ENCODE assay signal across 1 cellular context in genomic region chr21:45528981-45529784, GRCh38.
A peak's percentile ranks its signal among the peaks of the same experiment; 100 is the strongest.
TF ChIP-seq lines count a peak whose summit lies in the region.

No MANE protein-coding gene starts in this region.

TF ChIP-seq in HepG2, 621 proteins besides CTCF, POLR2A, EP300 and RAD21 (continued from another document and continues in another):
- TF ChIP-seq, protein P1, sequence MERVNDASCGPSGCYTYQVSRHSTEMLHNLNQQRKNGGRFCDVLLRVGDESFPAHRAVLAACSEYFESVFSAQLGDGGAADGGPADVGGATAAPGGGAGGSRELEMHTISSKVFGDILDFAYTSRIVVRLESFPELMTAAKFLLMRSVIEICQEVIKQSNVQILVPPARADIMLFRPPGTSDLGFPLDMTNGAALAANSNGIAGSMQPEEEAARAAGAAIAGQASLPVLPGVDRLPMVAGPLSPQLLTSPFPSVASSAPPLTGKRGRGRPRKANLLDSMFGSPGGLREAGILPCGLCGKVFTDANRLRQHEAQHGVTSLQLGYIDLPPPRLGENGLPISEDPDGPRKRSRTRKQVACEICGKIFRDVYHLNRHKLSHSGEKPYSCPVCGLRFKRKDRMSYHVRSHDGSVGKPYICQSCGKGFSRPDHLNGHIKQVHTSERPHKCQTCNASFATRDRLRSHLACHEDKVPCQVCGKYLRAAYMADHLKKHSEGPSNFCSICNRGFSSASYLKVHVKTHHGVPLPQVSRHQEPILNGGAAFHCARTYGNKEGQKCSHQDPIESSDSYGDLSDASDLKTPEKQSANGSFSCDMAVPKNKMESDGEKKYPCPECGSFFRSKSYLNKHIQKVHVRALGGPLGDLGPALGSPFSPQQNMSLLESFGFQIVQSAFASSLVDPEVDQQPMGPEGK (CRISPR knock-in tag; IDR thresholded peaks at IDR 0.05), result peak; percentile 62; the same call in 1 of the 2 replicates
- TF ChIP-seq ZNF274 (CRISPR knock-in tag; IDR thresholded peaks at IDR 0.05) (no peak), KAT7 (CRISPR knock-in tag; IDR thresholded peaks at IDR 0.05; ENCODE audit: borderline replicate concordance) (no peak), RERE (CRISPR knock-in tag; IDR thresholded peaks at IDR 0.05; ENCODE audit: low read depth) (no peak), TBX3 (IDR thresholded peaks at IDR 0.05; ENCODE audit: borderline replicate concordance) (0 out of 2 replicates have a peak, but pooled peaks have one; percentile 11), ZNF691 (CRISPR knock-in tag; IDR thresholded peaks at IDR 0.05; ENCODE audit: borderline replicate concordance, low read depth) (peak; percentile 81; the same call in 1 of the 2 replicates), ZMYM2 (CRISPR knock-in tag; IDR thresholded peaks at IDR 0.05) (peak; percentile 37; the same call in 1 of the 2 replicates), ZNF678 (CRISPR knock-in tag; IDR thresholded peaks at IDR 0.05) (no peak; the same call in 1 of the 2 replicates), DNMT3B (CRISPR knock-in tag; conservative IDR thresholded peaks at IDR 0.05) (no peak), KDM6A (CRISPR knock-in tag; IDR thresholded peaks at IDR 0.05; ENCODE audit: low read depth) (peak; percentile 65; the same call in 1 of the 2 replicates), ZNF501 (CRISPR knock-in tag; IDR thresholded peaks at IDR 0.05) (peak; percentile 69), RXRB (CRISPR knock-in tag; IDR thresholded peaks at IDR 0.05; ENCODE audit: borderline replicate concordance) (peak; percentile 72), AKAP8 (CRISPR knock-in tag; IDR thresholded peaks at IDR 0.05) (0 out of 2 replicates have a peak, but pooled peaks have one; percentile 63), ZNF644 (CRISPR knock-in tag; IDR thresholded peaks at IDR 0.05; ENCODE audit: low read depth) (no peak), STAT5B (CRISPR knock-in tag; IDR thresholded peaks at IDR 0.05) (no peak), ZBTB38 (CRISPR knock-in tag; IDR thresholded peaks at IDR 0.05) (peak; percentile 89), MAZ (IDR thresholded peaks at IDR 0.05; ENCODE audit: borderline replicate concordance, low read depth, low read length) (peak; percentile 76), MAZ (CRISPR knock-in tag; IDR thresholded peaks at IDR 0.05; ENCODE audit: low read depth) (peak; percentile 73; the same call in 1 of the 2 replicates), SRSF4 (IDR thresholded peaks at IDR 0.05; ENCODE audit: low read depth, low read length, poor library complexity, severe bottlenecking) (no peak), HHEX (CRISPR knock-in tag; IDR thresholded peaks at IDR 0.05) (no peak), PAXIP1 (CRISPR knock-in tag; conservative IDR thresholded peaks at IDR 0.05) (peak; percentile 96), DPF2 (CRISPR knock-in tag; IDR thresholded peaks at IDR 0.05; ENCODE audit: borderline replicate concordance, low read depth) (peak; percentile 70; the same call in 1 of the 2 replicates), NAIF1 (CRISPR knock-in tag; IDR thresholded peaks at IDR 0.05; ENCODE audit: borderline replicate concordance) (no peak), IRF2 (CRISPR knock-in tag; IDR thresholded peaks at IDR 0.05) (peak; percentile 32; the same call in 1 of the 2 replicates), TEAD3 (CRISPR knock-in tag; optimal IDR thresholded peaks at IDR 0.05; ENCODE audit: borderline replicate concordance) (peak; percentile 16), ZMYM3 (CRISPR knock-in tag; IDR thresholded peaks at IDR 0.05) (0 out of 2 replicates have a peak, but pooled peaks have one; percentile 39), AHR (CRISPR knock-in tag; IDR thresholded peaks at IDR 0.05) (no peak), ESRRA (CRISPR knock-in tag; IDR thresholded peaks at IDR 0.05; ENCODE audit: low read depth) (peak; percentile 85), WIZ (CRISPR knock-in tag; IDR thresholded peaks at IDR 0.05) (no peak; the same call in 1 of the 2 replicates)
- TF ChIP-seq, protein P2, sequence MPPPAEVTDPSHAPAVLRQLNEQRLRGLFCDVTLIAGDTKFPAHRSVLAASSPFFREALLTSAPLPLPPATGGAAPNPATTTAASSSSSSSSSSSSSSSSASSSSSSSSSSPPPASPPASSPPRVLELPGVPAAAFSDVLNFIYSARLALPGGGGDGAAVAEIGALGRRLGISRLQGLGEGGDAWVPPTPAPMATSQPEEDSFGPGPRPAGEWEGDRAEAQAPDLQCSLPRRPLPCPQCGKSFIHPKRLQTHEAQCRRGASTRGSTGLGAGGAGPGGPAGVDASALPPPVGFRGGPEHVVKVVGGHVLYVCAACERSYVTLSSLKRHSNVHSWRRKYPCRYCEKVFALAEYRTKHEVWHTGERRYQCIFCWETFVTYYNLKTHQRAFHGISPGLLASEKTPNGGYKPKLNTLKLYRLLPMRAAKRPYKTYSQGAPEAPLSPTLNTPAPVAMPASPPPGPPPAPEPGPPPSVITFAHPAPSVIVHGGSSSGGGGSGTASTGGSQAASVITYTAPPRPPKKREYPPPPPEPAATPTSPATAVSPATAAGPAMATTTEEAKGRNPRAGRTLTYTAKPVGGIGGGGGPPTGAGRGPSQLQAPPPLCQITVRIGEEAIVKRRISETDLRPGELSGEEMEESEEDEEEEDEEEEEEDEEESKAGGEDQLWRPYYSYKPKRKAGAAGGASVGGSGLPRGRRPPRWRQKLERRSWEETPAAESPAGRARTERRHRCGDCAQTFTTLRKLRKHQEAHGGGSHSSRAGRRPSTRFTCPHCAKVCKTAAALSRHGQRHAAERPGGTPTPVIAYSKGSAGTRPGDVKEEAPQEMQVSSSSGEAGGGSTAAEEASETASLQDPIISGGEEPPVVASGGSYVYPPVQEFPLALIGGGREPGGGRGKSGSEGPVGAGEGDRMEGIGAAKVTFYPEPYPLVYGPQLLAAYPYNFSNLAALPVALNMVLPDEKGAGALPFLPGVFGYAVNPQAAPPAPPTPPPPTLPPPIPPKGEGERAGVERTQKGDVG (CRISPR knock-in tag; IDR thresholded peaks at IDR 0.05; ENCODE audit: borderline replicate concordance), result peak; percentile 44; the same call in 1 of the 2 replicates
- TF ChIP-seq, protein P3, sequence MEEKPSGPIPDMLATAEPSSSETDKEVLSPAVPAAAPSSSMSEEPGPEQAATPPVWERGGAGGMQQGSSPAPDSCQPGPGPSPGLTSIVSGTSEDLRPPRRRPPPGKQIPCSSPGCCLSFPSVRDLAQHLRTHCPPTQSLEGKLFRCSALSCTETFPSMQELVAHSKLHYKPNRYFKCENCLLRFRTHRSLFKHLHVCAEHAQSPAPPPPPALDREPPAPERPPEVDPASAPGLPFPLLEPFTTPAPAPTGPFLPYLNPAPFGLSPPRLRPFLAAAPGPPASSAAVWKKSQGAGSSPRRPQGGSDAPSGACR (CRISPR knock-in tag; IDR thresholded peaks at IDR 0.05), result 0 out of 2 replicates have a peak, but pooled peaks have one; percentile 36
- TF ChIP-seq, protein P4, sequence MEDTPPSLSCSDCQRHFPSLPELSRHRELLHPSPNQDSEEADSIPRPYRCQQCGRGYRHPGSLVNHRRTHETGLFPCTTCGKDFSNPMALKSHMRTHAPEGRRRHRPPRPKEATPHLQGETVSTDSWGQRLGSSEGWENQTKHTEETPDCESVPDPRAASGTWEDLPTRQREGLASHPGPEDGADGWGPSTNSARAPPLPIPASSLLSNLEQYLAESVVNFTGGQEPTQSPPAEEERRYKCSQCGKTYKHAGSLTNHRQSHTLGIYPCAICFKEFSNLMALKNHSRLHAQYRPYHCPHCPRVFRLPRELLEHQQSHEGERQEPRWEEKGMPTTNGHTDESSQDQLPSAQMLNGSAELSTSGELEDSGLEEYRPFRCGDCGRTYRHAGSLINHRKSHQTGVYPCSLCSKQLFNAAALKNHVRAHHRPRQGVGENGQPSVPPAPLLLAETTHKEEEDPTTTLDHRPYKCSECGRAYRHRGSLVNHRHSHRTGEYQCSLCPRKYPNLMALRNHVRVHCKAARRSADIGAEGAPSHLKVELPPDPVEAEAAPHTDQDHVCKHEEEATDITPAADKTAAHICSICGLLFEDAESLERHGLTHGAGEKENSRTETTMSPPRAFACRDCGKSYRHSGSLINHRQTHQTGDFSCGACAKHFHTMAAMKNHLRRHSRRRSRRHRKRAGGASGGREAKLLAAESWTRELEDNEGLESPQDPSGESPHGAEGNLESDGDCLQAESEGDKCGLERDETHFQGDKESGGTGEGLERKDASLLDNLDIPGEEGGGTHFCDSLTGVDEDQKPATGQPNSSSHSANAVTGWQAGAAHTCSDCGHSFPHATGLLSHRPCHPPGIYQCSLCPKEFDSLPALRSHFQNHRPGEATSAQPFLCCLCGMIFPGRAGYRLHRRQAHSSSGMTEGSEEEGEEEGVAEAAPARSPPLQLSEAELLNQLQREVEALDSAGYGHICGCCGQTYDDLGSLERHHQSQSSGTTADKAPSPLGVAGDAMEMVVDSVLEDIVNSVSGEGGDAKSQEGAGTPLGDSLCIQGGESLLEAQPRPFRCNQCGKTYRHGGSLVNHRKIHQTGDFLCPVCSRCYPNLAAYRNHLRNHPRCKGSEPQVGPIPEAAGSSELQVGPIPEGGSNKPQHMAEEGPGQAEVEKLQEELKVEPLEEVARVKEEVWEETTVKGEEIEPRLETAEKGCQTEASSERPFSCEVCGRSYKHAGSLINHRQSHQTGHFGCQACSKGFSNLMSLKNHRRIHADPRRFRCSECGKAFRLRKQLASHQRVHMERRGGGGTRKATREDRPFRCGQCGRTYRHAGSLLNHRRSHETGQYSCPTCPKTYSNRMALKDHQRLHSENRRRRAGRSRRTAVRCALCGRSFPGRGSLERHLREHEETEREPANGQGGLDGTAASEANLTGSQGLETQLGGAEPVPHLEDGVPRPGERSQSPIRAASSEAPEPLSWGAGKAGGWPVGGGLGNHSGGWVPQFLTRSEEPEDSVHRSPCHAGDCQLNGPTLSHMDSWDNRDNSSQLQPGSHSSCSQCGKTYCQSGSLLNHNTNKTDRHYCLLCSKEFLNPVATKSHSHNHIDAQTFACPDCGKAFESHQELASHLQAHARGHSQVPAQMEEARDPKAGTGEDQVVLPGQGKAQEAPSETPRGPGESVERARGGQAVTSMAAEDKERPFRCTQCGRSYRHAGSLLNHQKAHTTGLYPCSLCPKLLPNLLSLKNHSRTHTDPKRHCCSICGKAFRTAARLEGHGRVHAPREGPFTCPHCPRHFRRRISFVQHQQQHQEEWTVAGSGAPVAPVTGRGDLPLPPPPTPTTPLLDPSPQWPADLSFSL (CRISPR knock-in tag; IDR thresholded peaks at IDR 0.05), result peak; percentile 99
- TF ChIP-seq, protein P5, sequence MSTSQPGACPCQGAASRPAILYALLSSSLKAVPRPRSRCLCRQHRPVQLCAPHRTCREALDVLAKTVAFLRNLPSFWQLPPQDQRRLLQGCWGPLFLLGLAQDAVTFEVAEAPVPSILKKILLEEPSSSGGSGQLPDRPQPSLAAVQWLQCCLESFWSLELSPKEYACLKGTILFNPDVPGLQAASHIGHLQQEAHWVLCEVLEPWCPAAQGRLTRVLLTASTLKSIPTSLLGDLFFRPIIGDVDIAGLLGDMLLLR (CRISPR knock-in tag; IDR thresholded peaks at IDR 0.05), result no peak
